In genomic region chr12:94427520-94428381, GRCh38 we compare ENCODE assay signal across 10 cellular contexts. TPM values are rescaled to one million over a fixed set of nuclear protein-coding genes. Genes with fewer than 3 reads are reported as not detected.
DNase-seq lines count a peak whose midpoint lies in the region; ATAC-seq and TF ChIP-seq lines count a peak whose summit lies in the region.
"Had no signal": no experiment of that assay in that cellular context is flagged by ENCODE, and none has a peak within 500 bp of the region (broad histone marks: within the 10 kb centered on the region; RNA-seq: fewer than 3 reads in every experiment).

No MANE protein-coding gene starts in this region.

- H3K27me3 ChIP-seq in lung (ENCODE audit: control insufficient read depth, insufficient read depth) = no peaks in the 10 kb centered on the region
- no peaks in the 10 kb centered on the region for H3K27me3 ChIP-seq in trophoblast cell (ENCODE audit: insufficient read depth, low read length)

- 19 to 46% methylated on average over 3 of the region's 3 CpGs for WGBS in lung, 2 donors
- no CpG with 5 or more reads among the region's 3 CpGs for WGBS in trophoblast cell (ENCODE audit: extremely low coverage, insufficient coverage, insufficient read length)

- DNase-seq in AG09309 (ENCODE audit: low read depth) = peak; percentile 32
- peak; percentile 88 for DNase-seq in astrocyte of the hippocampus (ENCODE audit: low read depth, low spot score)
- peak; percentile 62 for DNase-seq in lung (ENCODE audit: low spot score)
- no peak for DNase-seq in trophoblast cell
- DNase-seq in effector CD8-positive, alpha-beta T cell (lab: John Stamatoyannopoulos, UW) = no peak
- DNase-seq: activated effector memory CD4-positive, alpha-beta T cell treated with anti-CD3 and anti-CD28 coated beads, Interleukin-2, amount 50 U/mL, for 16 hours; nephron progenitor cell had no signal

- no peak overlapping the region for H2AFZ ChIP-seq in trophoblast cell (ENCODE audit: insufficient read depth, low read length, poor library complexity)

- H3K4me2 ChIP-seq in trophoblast cell (ENCODE audit: low read length) = no peak overlapping the region

- H3K79me1 ChIP-seq in trophoblast cell (ENCODE audit: low read length) = no peaks in the 10 kb centered on the region

- H3K9me3 ChIP-seq in lung (ENCODE audit: control insufficient read depth in 2 of 2, insufficient read depth in 1 of 2, low read length in 1 of 2) (peaks cover 0 to 2% of the 10 kb centered on the region in 2 donors), trophoblast cell (ENCODE audit: insufficient read depth, low read depth, low read length) (peaks cover 8% of the 10 kb centered on the region)

- no peaks in the 10 kb centered on the region for H3K36me3 ChIP-seq in lung (ENCODE audit: control insufficient read depth in 2 of 2, insufficient read depth in 2 of 2, low read length in 2 of 2)
- peaks cover 5 to 7% of the 10 kb centered on the region in 2 experiments for H3K36me3 ChIP-seq in trophoblast cell (ENCODE audit: control insufficient read depth in 1 of 2, insufficient read depth in 2 of 2, low read length in 2 of 2)

- H3K4me1 ChIP-seq in lung (ENCODE audit: control insufficient read depth in 2 of 2, insufficient read depth in 2 of 2, low read length in 2 of 2) = peaks cover 0 to 6% of the 10 kb centered on the region in 2 donors
- no peaks in the 10 kb centered on the region for H3K4me1 ChIP-seq in trophoblast cell (ENCODE audit: control insufficient read depth in 1 of 2, insufficient read depth in 2 of 2, low read length in 2 of 2)

- H3K4ac ChIP-seq in trophoblast cell (ENCODE audit: low read depth, low read length) = no peak overlapping the region

- no peak overlapping the region for H2BK120ac ChIP-seq in trophoblast cell (ENCODE audit: insufficient read depth, low read length, poor library complexity)

- TF ChIP-seq CTCF in AG09309 (IDR thresholded peaks at IDR 0.05; ENCODE audit: control insufficient read depth, insufficient read depth, low read depth, low read length, missing control alignments) = no peak
- no peak for TF ChIP-seq CTCF in lung (IDR thresholded peaks at IDR 0.05; ENCODE audit: control extremely low read depth, extremely low read depth)

- no peak overlapping the region for H2AK5ac ChIP-seq in trophoblast cell (ENCODE audit: low read length)

- H3K23ac ChIP-seq in trophoblast cell (ENCODE audit: low read length) = no peak overlapping the region

- H3K79me2 ChIP-seq in trophoblast cell (ENCODE audit: control insufficient read depth, insufficient read depth, low read length, poor library complexity) = no peaks in the 10 kb centered on the region

- no peak overlapping the region for H4K91ac ChIP-seq in trophoblast cell (ENCODE audit: low read depth, low read length)

- H3K27ac ChIP-seq in lung (ENCODE audit: low read depth in 1 of 2, low read length in 1 of 2) (no peak overlapping the region), trophoblast cell (ENCODE audit: low read depth, low read length) (no peak overlapping the region)

- H4K12ac ChIP-seq in trophoblast cell (ENCODE audit: low read depth, low read length) = no peak overlapping the region

- no peak overlapping the region for H3K9ac ChIP-seq in trophoblast cell (ENCODE audit: low read length)

- H3K4me3 ChIP-seq in AG09309 (ENCODE audit: control insufficient read depth, low read depth, low read length) (no peak overlapping the region), lung (no peak overlapping the region), trophoblast cell (ENCODE audit: low read depth, low read length) (no peak overlapping the region)

- H2BK12ac ChIP-seq in trophoblast cell (ENCODE audit: low read length) = no peak overlapping the region

- no peak overlapping the region for H3K18ac ChIP-seq in trophoblast cell (ENCODE audit: low read length)

- H4K8ac ChIP-seq in trophoblast cell (ENCODE audit: low read depth, low read length) = no peak overlapping the region

- ATAC-seq in HG02610 (IDR thresholded peaks at IDR 0.05; ENCODE audit: unreplicated experiment) = peak; percentile 84
- no peak for ATAC-seq in lung (ENCODE audit: insufficient read depth, low FRiP score)
- ATAC-seq in GM18511 (IDR thresholded peaks at IDR 0.05; ENCODE audit: unreplicated experiment) = no peak
- ATAC-seq in GM19452 (IDR thresholded peaks at IDR 0.05; ENCODE audit: unreplicated experiment) = no peak

- no peak overlapping the region for H2BK5ac ChIP-seq in trophoblast cell (ENCODE audit: low read depth, low read length, poor library complexity)

- no peak overlapping the region for H3K14ac ChIP-seq in trophoblast cell (ENCODE audit: low read length)

RNA-seq across cellular contexts. Expression of gene CEP83, which starts 31.9 kb away (rescaled TPM):
- total RNA-seq in lung = 10 to 100 TPM; 25.2 to 43.6 TPM
- polyA plus RNA-seq in lung = 10 to 100 TPM in 1 of 2 donors, 1 to 10 TPM in 1; 5.2 to 15.0 TPM
- 6.6 and 6.9 TPM in 2 replicates for polyA plus RNA-seq in trophoblast cell (2013)

Comparison
In these comparisons a context has a peak if more than half of its experiments do, and no peak if none do; other contexts are left out.
1. DNase-seq: peak in AG09309 (single experiment), astrocyte of the hippocampus (single experiment) and lung (single experiment); none in trophoblast cell (0 of 2) and effector CD8-positive, alpha-beta T cell (single experiment).